In the genomic region with DNA sequence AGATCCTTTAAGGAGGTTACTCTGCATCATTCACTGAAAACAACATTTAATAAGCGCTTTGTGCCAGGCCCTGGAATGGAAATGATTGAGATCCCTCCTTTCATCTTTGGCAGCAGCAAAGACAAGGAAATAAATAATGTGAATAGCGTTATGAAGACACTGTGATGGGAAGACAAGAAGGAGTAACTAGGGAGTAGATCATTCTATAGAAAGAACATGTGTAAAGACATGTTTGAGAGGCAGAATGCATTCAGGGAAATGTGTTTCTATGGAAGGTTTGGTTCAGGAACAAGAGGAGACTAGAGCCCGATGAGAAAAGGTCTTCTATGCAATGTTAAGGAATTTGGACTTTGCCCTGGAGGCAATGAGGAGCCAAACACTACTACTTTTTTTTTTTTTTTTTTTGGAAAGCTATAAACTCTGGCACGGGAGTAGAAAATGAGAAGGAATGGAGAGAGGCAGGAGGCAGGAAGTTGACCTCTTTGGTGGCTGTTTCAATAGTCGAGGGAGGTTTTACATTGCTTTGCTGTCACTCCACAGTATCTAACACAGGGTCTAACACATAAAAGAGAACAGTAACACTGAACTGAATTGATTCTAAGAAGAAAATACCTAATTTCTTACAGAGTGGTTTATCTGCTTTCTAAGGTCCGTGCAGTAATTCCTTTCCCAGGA, we compare ENCODE assay signal across 9 cellular contexts. TPM values are rescaled to one million over a fixed set of nuclear protein-coding genes. Genes with fewer than 3 reads are reported as not detected.
DNase-seq lines count a peak whose midpoint lies in the region; ATAC-seq and TF ChIP-seq lines count a peak whose summit lies in the region.
"Had no signal": no experiment of that assay in that cellular context is flagged by ENCODE, and none has a peak within 500 bp of the region (broad histone marks: within the 10 kb centered on the region; RNA-seq: fewer than 3 reads in every experiment).

No MANE protein-coding gene starts in this region.

- H3K9me3 ChIP-seq in body of pancreas (no peaks in the 10 kb centered on the region), stomach smooth muscle (ENCODE audit: control insufficient read depth in 2 of 2, low read length in 2 of 2) (no peaks in the 10 kb centered on the region)

- peak; percentile 61 for ATAC-seq in GM23338
- ATAC-seq in body of pancreas = peak; percentile 77
- no peak for ATAC-seq in GM21786 (IDR thresholded peaks at IDR 0.05; ENCODE audit: unreplicated experiment)

- no peak overlapping the region for H3K9ac ChIP-seq in stomach smooth muscle (ENCODE audit: low read length in 2 of 2)

- H4K20me1 ChIP-seq in GM23338 (replicated peaks; ENCODE audit: insufficient read depth) = peaks cover 6% of the 10 kb centered on the region; the same call in 1 of the 2 replicates

- H3K4me3 ChIP-seq in GM23338 = peak overlapping the region; percentile 34
- no peak overlapping the region for H3K4me3 ChIP-seq in body of pancreas
- no peak overlapping the region for H3K4me3 ChIP-seq in stomach smooth muscle (ENCODE audit: low read length in 2 of 2)

- H3K36me3 Mint-ChIP-seq in GM23338 (ENCODE audit: low read depth) = 0 out of 3 replicates have a peak, but pooled peaks cover 4% of the 10 kb centered on the region
- H3K36me3 Mint-ChIP-seq in activated naive CD8-positive, alpha-beta T cell treated with anti-CD3 and anti-CD28 coated beads for 36 hours = peaks cover 40% of the 10 kb centered on the region

- H3K27me3 ChIP-seq in GM23338 (ENCODE audit: insufficient read depth) = no peaks in the 10 kb centered on the region
- H3K27me3 ChIP-seq in body of pancreas = no peaks in the 10 kb centered on the region
- no peaks in the 10 kb centered on the region for H3K27me3 ChIP-seq in stomach smooth muscle (ENCODE audit: control insufficient read depth in 1 of 2, insufficient read depth in 2 of 2, low read length in 2 of 2)

- peaks cover 1% of the 10 kb centered on the region for H3K27me3 Mint-ChIP-seq in GM23338 (ENCODE audit: insufficient read depth, low read depth, poor library complexity)
- H3K27me3 Mint-ChIP-seq in activated naive CD8-positive, alpha-beta T cell treated with anti-CD3 and anti-CD28 coated beads for 36 hours = no peaks in the 10 kb centered on the region

- peaks cover 95% of the 10 kb centered on the region for H3K79me2 ChIP-seq in GM23338 (replicated peaks; ENCODE audit: insufficient read depth)

- H3K4me3 Mint-ChIP-seq in GM23338 = peak overlapping the region; percentile 0; the same call in 1 of the 3 replicates
- H3K4me3 Mint-ChIP-seq in activated naive CD8-positive, alpha-beta T cell treated with anti-CD3 and anti-CD28 coated beads for 36 hours = no peak overlapping the region

- no peak overlapping the region for H2AFZ ChIP-seq in GM23338

- WGBS in body of pancreas, 2 donors = 17 to 18% methylated on average over 6 of the region's 6 CpGs

- peak overlapping the region; percentile 9; the same call in 1 of the 2 replicates for H3K27ac Mint-ChIP-seq in GM23338
- H3K27ac Mint-ChIP-seq in activated naive CD8-positive, alpha-beta T cell treated with anti-CD3 and anti-CD28 coated beads for 36 hours = no peak overlapping the region

- H3K4me2 ChIP-seq in GM23338 = peak overlapping the region; percentile 69

- intact Hi-C loops in body of pancreas (cut with DNase I) = no loop called here

- no peaks in the 10 kb centered on the region for H3K9me3 Mint-ChIP-seq in GM23338
- H3K9me3 Mint-ChIP-seq in activated naive CD8-positive, alpha-beta T cell treated with anti-CD3 and anti-CD28 coated beads for 36 hours = peaks cover 22% of the 10 kb centered on the region

- TF ChIP-seq CTCF in GM23338 (conservative IDR thresholded peaks at IDR 0.05; ENCODE audit: low read depth in 2 of 2) (no peak), body of pancreas (IDR thresholded peaks at IDR 0.05) (no peak)

- H3K9me2 ChIP-seq in GM23338 (ENCODE audit: insufficient read depth) = no peaks in the 10 kb centered on the region

- H3K4me1 Mint-ChIP-seq in GM23338 = peaks cover 35% of the 10 kb centered on the region
- peaks cover 29% of the 10 kb centered on the region for H3K4me1 Mint-ChIP-seq in activated naive CD8-positive, alpha-beta T cell treated with anti-CD3 and anti-CD28 coated beads for 36 hours

- DNase-seq in GM23338 (ENCODE audit: low spot score) (peak; percentile 86), body of pancreas (peak in 3 of 4 donors; percentile 40 to 73 (median 53)), hepatic stellate cell (ENCODE audit: low spot score) (peak; percentile 52), activated gamma-delta T cell (lab: John Stamatoyannopoulos, UW) (no peak), NCI-H1105 (lab: John Stamatoyannopoulos, UW) (no peak)
- DNase-seq in activated naive CD8-positive, alpha-beta T cell treated with anti-CD3 and anti-CD28 coated beads for 36 hours = no peak
- DNase-seq: stimulated activated CD4-positive, alpha-beta T cell treated with anti-CD3 and anti-CD28 coated beads, Interleukin-15, amount 100 ng/mL, for 24 hours had no signal

- no peaks in the 10 kb centered on the region for H3F3A ChIP-seq in GM23338 (replicated peaks; ENCODE audit: low read depth)

- peak in 2 of 3 donors; percentile 36 to 45 for TF ChIP-seq POLR2A in body of pancreas (IDR thresholded peaks at IDR 0.05)

- H3K4me1 ChIP-seq in GM23338 (ENCODE audit: insufficient read depth) = peaks cover 33% of the 10 kb centered on the region
- peaks cover 68% of the 10 kb centered on the region for H3K4me1 ChIP-seq in body of pancreas
- peaks cover 11% of the 10 kb centered on the region for H3K4me1 ChIP-seq in stomach smooth muscle (ENCODE audit: control insufficient read depth, insufficient read depth, low read length)

- peak overlapping the region; percentile 88 for H3K27ac ChIP-seq in GM23338 (ENCODE audit: low read depth)
- peak overlapping the region; percentile 73 to 97 (median 93) for H3K27ac ChIP-seq in body of pancreas
- peak overlapping the region; percentile 32 for H3K27ac ChIP-seq in stomach smooth muscle (ENCODE audit: low read length)

- no peaks in the 10 kb centered on the region for H3K36me3 ChIP-seq in GM23338 (ENCODE audit: insufficient read depth)
- H3K36me3 ChIP-seq in body of pancreas (replicated peaks in 1 of 2; ENCODE audit: insufficient read depth in 1 of 2, low read depth in 2 of 2) = no peaks in the 10 kb centered on the region
- H3K36me3 ChIP-seq in stomach smooth muscle (ENCODE audit: control insufficient read depth in 2 of 2, insufficient read depth in 2 of 2, low read length in 2 of 2) = no peaks in the 10 kb centered on the region

TF ChIP-seq in GM23338, 12 proteins besides CTCF, POLR2A, EP300 and RAD21 (continues in another document):
- TF ChIP-seq ZNF114 (CRISPR knock-in tag; IDR thresholded peaks at IDR 0.05) (no peak), EZH2 (IDR thresholded peaks at IDR 0.05; ENCODE audit: low read depth, unreplicated experiment) (no peak), EZH2phosphoT487 (IDR thresholded peaks at IDR 0.05; ENCODE audit: unreplicated experiment) (no peak), ZNF331 (CRISPR knock-in tag; IDR thresholded peaks at IDR 0.05; ENCODE audit: low read depth) (no peak), POLR2AphosphoS5 (IDR thresholded peaks at IDR 0.05; ENCODE audit: low read depth) (no peak), STAT1 (IDR thresholded peaks at IDR 0.05; ENCODE audit: unreplicated experiment) (no peak), CREB1 (CRISPR knock-in tag; IDR thresholded peaks at IDR 0.05; ENCODE audit: low read depth) (no peak)
- TF ChIP-seq, protein P1, sequence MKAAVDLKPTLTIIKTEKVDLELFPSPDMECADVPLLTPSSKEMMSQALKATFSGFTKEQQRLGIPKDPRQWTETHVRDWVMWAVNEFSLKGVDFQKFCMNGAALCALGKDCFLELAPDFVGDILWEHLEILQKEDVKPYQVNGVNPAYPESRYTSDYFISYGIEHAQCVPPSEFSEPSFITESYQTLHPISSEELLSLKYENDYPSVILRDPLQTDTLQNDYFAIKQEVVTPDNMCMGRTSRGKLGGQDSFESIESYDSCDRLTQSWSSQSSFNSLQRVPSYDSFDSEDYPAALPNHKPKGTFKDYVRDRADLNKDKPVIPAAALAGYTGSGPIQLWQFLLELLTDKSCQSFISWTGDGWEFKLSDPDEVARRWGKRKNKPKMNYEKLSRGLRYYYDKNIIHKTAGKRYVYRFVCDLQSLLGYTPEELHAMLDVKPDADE (IDR thresholded peaks at IDR 0.05) = no peak
- TF ChIP-seq, protein P2, sequence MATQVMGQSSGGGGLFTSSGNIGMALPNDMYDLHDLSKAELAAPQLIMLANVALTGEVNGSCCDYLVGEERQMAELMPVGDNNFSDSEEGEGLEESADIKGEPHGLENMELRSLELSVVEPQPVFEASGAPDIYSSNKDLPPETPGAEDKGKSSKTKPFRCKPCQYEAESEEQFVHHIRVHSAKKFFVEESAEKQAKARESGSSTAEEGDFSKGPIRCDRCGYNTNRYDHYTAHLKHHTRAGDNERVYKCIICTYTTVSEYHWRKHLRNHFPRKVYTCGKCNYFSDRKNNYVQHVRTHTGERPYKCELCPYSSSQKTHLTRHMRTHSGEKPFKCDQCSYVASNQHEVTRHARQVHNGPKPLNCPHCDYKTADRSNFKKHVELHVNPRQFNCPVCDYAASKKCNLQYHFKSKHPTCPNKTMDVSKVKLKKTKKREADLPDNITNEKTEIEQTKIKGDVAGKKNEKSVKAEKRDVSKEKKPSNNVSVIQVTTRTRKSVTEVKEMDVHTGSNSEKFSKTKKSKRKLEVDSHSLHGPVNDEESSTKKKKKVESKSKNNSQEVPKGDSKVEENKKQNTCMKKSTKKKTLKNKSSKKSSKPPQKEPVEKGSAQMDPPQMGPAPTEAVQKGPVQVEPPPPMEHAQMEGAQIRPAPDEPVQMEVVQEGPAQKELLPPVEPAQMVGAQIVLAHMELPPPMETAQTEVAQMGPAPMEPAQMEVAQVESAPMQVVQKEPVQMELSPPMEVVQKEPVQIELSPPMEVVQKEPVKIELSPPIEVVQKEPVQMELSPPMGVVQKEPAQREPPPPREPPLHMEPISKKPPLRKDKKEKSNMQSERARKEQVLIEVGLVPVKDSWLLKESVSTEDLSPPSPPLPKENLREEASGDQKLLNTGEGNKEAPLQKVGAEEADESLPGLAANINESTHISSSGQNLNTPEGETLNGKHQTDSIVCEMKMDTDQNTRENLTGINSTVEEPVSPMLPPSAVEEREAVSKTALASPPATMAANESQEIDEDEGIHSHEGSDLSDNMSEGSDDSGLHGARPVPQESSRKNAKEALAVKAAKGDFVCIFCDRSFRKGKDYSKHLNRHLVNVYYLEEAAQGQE (IDR thresholded peaks at IDR 0.05; ENCODE audit: unreplicated experiment) = no peak

RNA-seq across cellular contexts. Expression of a gene that starts 44.9 kb away (rescaled TPM):
- 17.5 and 23.9 TPM in 2 replicates for total RNA-seq in GM23338 (2014; rRNA removed; shearing (Covaris generic))
- 5.0 and 5.8 TPM in 2 replicates for polyA plus RNA-seq in GM23338 (2016; fragmentation: Nextera tagmentation; extraction: Ambion mirVana)
- 10 to 100 TPM; 16.9 to 31.3 TPM for total RNA-seq in body of pancreas
- total RNA-seq in activated naive CD8-positive, alpha-beta T cell treated with anti-CD3 and anti-CD28 coated beads for 36 hours = 10 to 100 TPM; 12.3 TPM

Comparison
In these comparisons a context has a peak if more than half of its experiments do, and no peak if none do; other contexts are left out.
1. DNase-seq: peak in GM23338 (single experiment), body of pancreas (3 of 4) and hepatic stellate cell (single experiment); none in activated gamma-delta T cell (single experiment), activated naive CD8-positive, alpha-beta T cell treated with anti-CD3 and anti-CD28 coated beads for 36 hours (single experiment) and NCI-H1105 (single experiment).
2. H3K27ac ChIP-seq: peak in every context shown above with its lines; median percentile 93 in body of pancreas; 88 in GM23338; 32 in stomach smooth muscle.